ENCODE assay signal across 8 cellular contexts in the genomic region with DNA sequence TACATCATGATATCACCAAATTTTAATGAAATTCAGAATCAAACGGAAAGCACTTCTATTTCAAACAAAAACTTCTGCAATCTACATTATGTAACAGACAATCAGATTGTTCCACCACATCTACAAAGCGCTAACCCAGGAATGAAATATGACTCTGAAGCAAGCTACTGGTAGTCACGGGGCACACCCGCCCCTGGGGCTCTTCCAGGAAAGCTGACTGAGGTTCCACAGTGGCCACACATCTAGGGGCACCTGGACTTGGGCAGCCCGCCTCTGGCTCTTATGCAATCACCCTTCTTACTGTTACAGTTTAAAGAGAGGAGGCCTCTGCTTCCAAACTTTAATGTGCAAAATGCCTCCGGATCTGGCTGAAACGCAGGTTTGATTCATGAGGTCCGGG. TPM values are rescaled to one million over a fixed set of nuclear protein-coding genes. Genes with fewer than 3 reads are reported as not detected.
DNase-seq lines count a peak whose midpoint lies in the region; ATAC-seq and TF ChIP-seq lines count a peak whose summit lies in the region.

No MANE protein-coding gene starts in this region.

- H3K9me3 Mint-ChIP-seq in chondrocyte (ENCODE audit: low read depth), result no peaks in the 10 kb centered on the region

- ATAC-seq in right lobe of liver, result peak; percentile 70 to 86 (median 73)
- ATAC-seq in thoracic aorta (ENCODE audit: insufficient number of reproducible peaks, low FRiP score, low read depth), result peak; percentile 13
- ATAC-seq in HG03342 (IDR thresholded peaks at IDR 0.05; ENCODE audit: unreplicated experiment), result no peak
- no peak for ATAC-seq in HG03571 (IDR thresholded peaks at IDR 0.05; ENCODE audit: unreplicated experiment)

- DNase-seq in EH (ENCODE audit: low read depth), result peak; percentile 83
- DNase-seq in NOMO-1 treated with dmso at 0.1 percent for 144 hours (lab: John Stamatoyannopoulos, UW; ENCODE audit: unreplicated experiment), result peak; percentile 83
- peak; percentile 68 for DNase-seq in chondrocyte (ENCODE audit: low spot score)
- DNase-seq in right lobe of liver, result peak; percentile 87 to 94 (median 92)
- peak; percentile 53 for DNase-seq in thoracic aorta (ENCODE audit: low spot score)
- no peak for DNase-seq in NCI-H1417 treated with DMSO at 0.1 percent for 48 hours (lab: John Stamatoyannopoulos, UW)

- H3K27me3 ChIP-seq in right lobe of liver, result no peaks in the 10 kb centered on the region
- no peaks in the 10 kb centered on the region for H3K27me3 ChIP-seq in thoracic aorta (replicated peaks; ENCODE audit: insufficient read depth)

- H3K4me3 Mint-ChIP-seq in chondrocyte (ENCODE audit: unreplicated experiment), result no peak overlapping the region

- 2% methylated on average over 8 of the region's 8 CpGs for WGBS in right lobe of liver (ENCODE audit: insufficient coverage, low coverage, low lambda C conversion rate, missing lambda C conversion rate)

- H3K9me3 ChIP-seq in right lobe of liver, result no peaks in the 10 kb centered on the region
- no peaks in the 10 kb centered on the region for H3K9me3 ChIP-seq in thoracic aorta

- H3K27me3 Mint-ChIP-seq in chondrocyte (ENCODE audit: low read depth), result no peaks in the 10 kb centered on the region

- H3K27ac ChIP-seq in right lobe of liver (peak overlapping the region; percentile 88 to 98 (median 90)), thoracic aorta (peak overlapping the region; percentile 96 to 97)

- H3K4me1 ChIP-seq in right lobe of liver (peaks cover 3 to 55% (median 24%) of the 10 kb centered on the region in 4 donors), thoracic aorta (ENCODE audit: control insufficient read depth in 1 of 2, low read depth in 2 of 2) (peaks cover 51 to 74% of the 10 kb centered on the region in 2 donors)

- peak overlapping the region; percentile 99 for H3K27ac Mint-ChIP-seq in chondrocyte (ENCODE audit: unreplicated experiment)

- no peaks in the 10 kb centered on the region for H3K36me3 Mint-ChIP-seq in chondrocyte (ENCODE audit: low read depth)

- TF ChIP-seq POLR2A in right lobe of liver (IDR thresholded peaks at IDR 0.05), result no peak

- TF ChIP-seq CTCF in chondrocyte (IDR thresholded peaks at IDR 0.05) (no peak), right lobe of liver (IDR thresholded peaks at IDR 0.05) (no peak), thoracic aorta (IDR thresholded peaks at IDR 0.05) (no peak)

- H3K4me1 Mint-ChIP-seq in chondrocyte (ENCODE audit: low read depth), result peaks cover 62% of the 10 kb centered on the region

- intact Hi-C loops in right lobe of liver (cut with DNase I), result no loop called here

- peaks cover 0 to 2% (median 0%) of the 10 kb centered on the region in 4 donors for H3K36me3 ChIP-seq in right lobe of liver
- H3K36me3 ChIP-seq in thoracic aorta, result no peaks in the 10 kb centered on the region

- peak overlapping the region in 1 of 3 donors; percentile 12 for H3K4me3 ChIP-seq in right lobe of liver
- peak overlapping the region; percentile 65 for H3K4me3 ChIP-seq in thoracic aorta

RNA-seq across cellular contexts. Expression of gene ZCCHC14, which starts 27.5 kb away (rescaled TPM):
- 28.0 to 29.6 TPM (median 29.6 TPM) in 3 replicates for total RNA-seq in chondrocyte
- total RNA-seq in right lobe of liver, result 10 to 100 TPM; 12.6 to 26.5 (median 17.7) TPM
- total RNA-seq in thoracic aorta, result 10 to 100 TPM; 33.0 to 45.6 TPM

Comparison
In these comparisons a context has a peak if more than half of its experiments do, and no peak if none do; other contexts are left out.
1. ATAC-seq: peak in right lobe of liver (4 of 4) and thoracic aorta (single experiment); none in HG03342 (single experiment) and HG03571 (single experiment).